Comparison of ENCODE assay signal across 9 cellular contexts in the genomic region with DNA sequence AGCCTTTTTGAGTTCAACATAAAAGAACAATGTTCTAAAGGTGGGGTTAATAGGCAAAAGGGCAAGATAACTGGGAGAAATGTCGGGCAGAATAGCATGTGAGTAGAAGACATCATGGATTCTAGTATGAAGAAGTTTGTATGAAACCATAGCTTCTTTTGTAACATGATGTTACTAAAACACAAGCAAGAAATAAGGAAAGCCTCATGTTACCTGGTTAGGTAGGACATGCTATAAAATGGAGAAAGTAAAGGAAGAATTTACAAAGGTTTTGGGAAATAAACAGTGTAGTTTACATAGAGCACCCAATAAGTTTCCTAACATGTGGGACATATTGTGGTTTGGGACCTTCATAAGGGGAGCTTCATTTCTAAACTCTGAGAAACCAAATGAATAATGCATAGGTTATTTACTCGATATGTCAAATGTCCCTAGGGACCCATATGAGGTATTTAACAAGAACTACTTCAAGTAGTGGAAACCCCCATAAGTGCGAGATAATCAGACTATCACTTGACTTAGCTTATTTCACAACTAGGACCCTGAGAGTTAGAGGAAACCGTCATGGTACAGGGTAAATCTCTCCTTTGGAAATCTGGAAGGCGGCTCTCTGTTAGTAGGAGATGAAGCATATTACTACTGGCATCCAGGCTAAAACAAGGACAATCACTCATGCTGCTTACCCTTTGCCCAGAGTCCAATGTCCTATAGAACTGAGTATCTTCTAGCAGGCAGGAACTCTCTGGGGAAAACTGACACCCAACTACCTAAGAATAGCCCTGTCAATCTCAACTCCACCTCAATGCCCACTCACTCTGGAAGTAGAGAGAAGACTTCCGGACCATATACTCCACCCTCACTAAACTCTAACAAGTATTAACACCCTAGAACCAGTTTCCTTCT. TPM values are rescaled to one million over a fixed set of nuclear protein-coding genes. Genes with fewer than 3 reads are reported as not detected.
DNase-seq lines count a peak whose midpoint lies in the region; ATAC-seq lines count a peak whose summit lies in the region.
"Had no signal": no experiment of that assay in that cellular context is flagged by ENCODE, and none has a peak within 500 bp of the region (broad histone marks: within the 10 kb centered on the region; RNA-seq: fewer than 3 reads in every experiment).

No MANE protein-coding gene starts in this region.

- DNase-seq in DMS 273 treated with DMSO at 0.1 percent for 48 hours (lab: John Stamatoyannopoulos, UW) (peak; percentile 0), GM19240 (ENCODE audit: insufficient read length, low spot score) (peak; percentile 12), germinal center (ENCODE audit: low spot score) (peak; percentile 18), NCI-H2227 (lab: John Stamatoyannopoulos, UW; ENCODE audit: unreplicated experiment) (no peak), SK-N-DZ (ENCODE audit: low spot score) (no peak), activated gamma-delta T cell treated with Interleukin-2 at 50 U/mL for 16 hours (no peak)
- DNase-seq in stimulated activated naive CD4-positive, alpha-beta T cell treated with Interleukin-2 at 50 U/mL for 16 hours (lab: John Stamatoyannopoulos, UW) = no peak
- DNase-seq: Caco-2 had no signal

- ATAC-seq in HG03045 (IDR thresholded peaks at IDR 0.05; ENCODE audit: unreplicated experiment) = peak; percentile 57

RNA-seq across cellular contexts. Expression of a gene that starts 57.5 kb away (rescaled TPM):
- 17.4 and 21.9 TPM in 2 replicates for polyA plus RNA-seq in SK-N-DZ (2014; cell fraction: cytosol; rRNA removed)
- 9.5 and 12.0 TPM in 2 replicates for polyA plus RNA-seq in SK-N-DZ (2014; cell fraction: nucleus; rRNA removed)

Comparison
In these comparisons a context has a peak if more than half of its experiments do, and no peak if none do; other contexts are left out.
1. DNase-seq: peak in DMS 273 treated with DMSO at 0.1 percent for 48 hours (single experiment), GM19240 (single experiment) and germinal center (single experiment); none in NCI-H2227 (single experiment), SK-N-DZ (single experiment), stimulated activated naive CD4-positive, alpha-beta T cell treated with Interleukin-2 at 50 U/mL for 16 hours (single experiment) and activated gamma-delta T cell treated with Interleukin-2 at 50 U/mL for 16 hours (single experiment).